33 cellular contexts compared by ENCODE assay signal in the genomic region with DNA sequence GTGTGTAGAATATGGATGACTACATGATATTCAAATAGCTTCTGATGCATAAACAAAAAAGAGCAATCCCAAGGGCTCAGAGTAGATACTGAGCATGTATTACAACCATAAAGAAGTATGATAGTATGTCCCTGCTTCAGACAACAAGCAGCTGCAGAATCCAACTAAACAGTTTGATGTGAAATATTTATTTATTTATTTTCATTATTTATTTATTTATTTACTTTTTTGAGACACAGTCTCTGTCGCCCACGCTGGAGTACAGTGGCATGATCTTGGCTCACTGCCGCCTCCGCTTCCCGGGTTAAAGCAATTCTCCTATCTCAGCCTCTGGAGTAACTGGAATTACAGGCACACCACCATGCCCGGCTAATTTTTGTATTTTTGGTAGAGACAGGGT.
"Had no signal": no experiment of that assay in that cellular context is flagged by ENCODE, and none has a peak within 500 bp of the region (broad histone marks: within the 10 kb centered on the region; RNA-seq: fewer than 3 reads in every experiment).

No MANE protein-coding gene starts in this region.

- H3K27ac ChIP-seq: adrenal gland, ascending aorta, body of pancreas, brain microvascular endothelial cell, breast epithelium, cardiac muscle cell had no signal

- H3K4me1 ChIP-seq: adrenal gland, ascending aorta, body of pancreas, breast epithelium had no signal

- ATAC-seq: activated naive CD4-positive, alpha-beta T cell treated with anti-CD3 and anti-CD28 coated beads, Interleukin-2, amount 50 U/mL, for 72 hours; activated naive CD8-positive, alpha-beta T cell treated with anti-CD3 and anti-CD28 coated beads, Interleukin-2, amount 50 U/mL, for 24 hours; activated T-cell treated with anti-CD3 and anti-CD28 coated beads, Interleukin-2, amount 50 U/mL, for 4 hours; activated T-cell treated with anti-CD3 and anti-CD28 coated beads, Interleukin-2, amount 50 U/mL, for 72 hours; activated T-helper 17 cell treated with anti-CD3 and anti-CD28 coated beads, Interleukin-2, amount 50 U/mL, for 72 hours; body of pancreas had no signal

- H3K9me3 ChIP-seq: adrenal gland, ascending aorta, body of pancreas, breast epithelium had no signal

- FAIRE-seq: astrocyte, bronchial epithelial cell had no signal

- H3K27me3 ChIP-seq: adrenal gland, ascending aorta, body of pancreas, brain microvascular endothelial cell, breast epithelium, cardiac muscle cell had no signal

- H3K4me3 ChIP-seq: adrenal gland, ascending aorta, body of pancreas, breast epithelium, cardiac muscle cell had no signal

- DNase-seq: activated effector memory CD4-positive, alpha-beta T cell treated with anti-CD3 and anti-CD28 coated beads, Interleukin-2, amount 50 U/mL, for 16 hours; activated effector memory CD4-positive, alpha-beta T cell treated with Interleukin-2 at 50 U/mL for 16 hours; activated gamma-delta T cell; activated gamma-delta T cell treated with Interleukin-2 at 50 U/mL for 16 hours; activated naive CD4-positive, alpha-beta T cell; activated naive CD4-positive, alpha-beta T cell treated with anti-CD3 and anti-CD28 coated beads for 36 hours; activated naive CD4-positive, alpha-beta T cell treated with anti-CD3 and anti-CD28 coated beads, Interleukin-2, amount 10 ng/mL, durations not matched to agents 7 days and 5 days; activated naive CD4-positive, alpha-beta T cell treated with Interleukin-2 at 50 U/mL for 16 hours; activated naive CD8-positive, alpha-beta T cell treated with anti-CD3 and anti-CD28 coated beads for 36 hours; activated naive CD8-positive, alpha-beta T cell treated with anti-CD3 and anti-CD28 coated beads, Interleukin-2, amount 10 ng/mL, durations not matched to agents 7 days and 5 days; activated naive CD8-positive, alpha-beta T cell treated with anti-CD3 and anti-CD28 coated beads, Interleukin-2, amount 50 U/mL, for 24 hours; activated T-cell treated with anti-CD3 and anti-CD28 coated beads, Interleukin-2, amount 50 U/mL, for 1 hour; activated T-cell treated with anti-CD3 and anti-CD28 coated beads, Interleukin-2, amount 50 U/mL, for 24 hours; activated T-cell treated with anti-CD3 and anti-CD28 coated beads, Interleukin-2, amount 50 U/mL, for 4 hours; activated T-cell treated with anti-CD3 and anti-CD28 coated beads, Interleukin-2, amount 50 U/mL, for 48 hours; activated T-cell treated with anti-CD3 and anti-CD28 coated beads, Interleukin-2, amount 50 U/mL, for 72 hours; adrenal gland; amniotic stem cell; amygdala; anterior cingulate cortex; aorta; body of pancreas; brain microvascular endothelial cell; caudate nucleus; central memory CD4-positive, alpha-beta T cell; cerebellar nuclear complex had no signal

- H3K36me3 ChIP-seq: adrenal gland, ascending aorta, brain microvascular endothelial cell, breast epithelium, cardiac muscle cell had no signal
